In genomic region chr3:167734498-167735232, GRCh38 we compare ENCODE assay signal across 8 cellular contexts. TPM values are rescaled to one million over a fixed set of nuclear protein-coding genes. Genes with fewer than 3 reads are reported as not detected.
DNase-seq lines count a peak whose midpoint lies in the region; ATAC-seq, FAIRE-seq and TF ChIP-seq lines count a peak whose summit lies in the region.

Gene PDCD10, minus strand, starts transcription at chr3:167734892. Its CDS starts 14,735 bp downstream, at chr3:167720157.

- H3K9ac ChIP-seq in kidney (ENCODE audit: low read length in 2 of 2), result peak within 1 kb of the TSS; percentile 75 to 81

- FAIRE-seq in GM19239 (lab: Jason Lieb, UNC) (peak; percentile 99), kidney (lab: Jason Lieb, UNC) (peak; percentile 97)

- CTCF ChIA-PET in BJ (lab: Yijun Ruan, JAX), result no interaction called here

- H3K27ac ChIP-seq in kidney (ENCODE audit: low read depth in 2 of 2, low read length in 2 of 2), result peak within 1 kb of the TSS; percentile 82 to 92

- peaks cover 0 to 6% of the 10 kb centered on the region in 2 donors for H3K4me1 ChIP-seq in kidney (ENCODE audit: control insufficient read depth in 1 of 2, insufficient read depth in 1 of 2, low read depth in 1 of 2, low read length in 2 of 2)

- intact Hi-C loops in kidney (cut with DNase I), result no loop called here

- H3K27me3 ChIP-seq in BJ (ENCODE audit: control insufficient read depth, insufficient read depth, low read length), result no peaks in the 10 kb centered on the region

- peak; percentile 86 for ATAC-seq in HG03442 (IDR thresholded peaks at IDR 0.05; ENCODE audit: unreplicated experiment)

- H3K36me3 ChIP-seq in BJ (ENCODE audit: control insufficient read depth, insufficient read depth, low read length) (no peaks in the 10 kb centered on the region), kidney (ENCODE audit: control insufficient read depth in 1 of 2, insufficient read depth in 2 of 2, low read length in 2 of 2) (no peaks in the 10 kb centered on the region)

- TF ChIP-seq CTCF in BJ (IDR thresholded peaks at IDR 0.05; ENCODE audit: insufficient read depth, low read depth, low read length), result no peak; the same call in 1 of the 2 replicates
- no peak for TF ChIP-seq CTCF in choroid plexus epithelial cell (conservative IDR thresholded peaks at IDR 0.05; ENCODE audit: low read depth, low read length)
- TF ChIP-seq CTCF in kidney (IDR thresholded peaks at IDR 0.05; ENCODE audit: borderline replicate concordance, extremely low read depth, insufficient read depth), result no peak

- H3K4me3 ChIP-seq in BJ (ENCODE audit: low read depth, low read length) (peak within 1 kb of the TSS; percentile 96), choroid plexus epithelial cell (ENCODE audit: low read depth, low read length) (peak within 1 kb of the TSS; percentile 98), kidney (ENCODE audit: low read length in 2 of 2) (peak within 1 kb of the TSS; percentile 92 to 94)

- DNase-seq in BJ (ENCODE audit: low read depth) (peak; percentile 95), GM19239 (ENCODE audit: insufficient read length, low spot score) (peak; percentile 47), NCI-H510A treated with DMSO at 0.1 percent for 48 hours (lab: John Stamatoyannopoulos, UW) (peak; percentile 97), choroid plexus epithelial cell (ENCODE audit: low read depth) (peak; percentile 99), kidney (peak; percentile 99)
- peak; percentile 89 to 90 for DNase-seq in activated CD4-positive, alpha-beta T cell treated with anti-CD3 and anti-CD28 coated beads for 24 hours (ENCODE audit: low read depth in 2 of 2)
- DNase-seq in stimulated activated CD4-positive, alpha-beta T cell treated with anti-CD3 and anti-CD28 coated beads, Interleukin-15, amount 100 ng/mL, for 24 hours, result peak; percentile 96

- POLR2A ChIA-PET in BJ (lab: Charles Lee), result no interaction called here

- H3K9me3 ChIP-seq in kidney (ENCODE audit: control insufficient read depth in 1 of 2, low read length in 2 of 2), result no peaks in the 10 kb centered on the region

RNA-seq across cellular contexts. Expression of gene PDCD10, which starts in this region (rescaled TPM):
- 24.4 and 61.0 TPM in 2 replicates for polyA plus RNA-seq in BJ (2011; rRNA removed)
- polyA minus RNA-seq in BJ (2011; rRNA and poly(A)+ RNA removed), result 11.0 and 11.1 TPM in 2 replicates
- 55.1 TPM for total RNA-seq in kidney
- 50.0 TPM for polyA plus RNA-seq in kidney (ENCODE audit: insufficient read depth, low read depth, low replicate concordance)

Comparison
In these comparisons a context has a peak if more than half of its experiments do, and no peak if none do; other contexts are left out.
1. Peak in every context shown above with its lines: DNase-seq, ATAC-seq, H3K4me3 ChIP-seq and H3K27ac ChIP-seq.
2. DNase-seq: peak in every context shown above with its lines; median percentile 99 in choroid plexus epithelial cell; 99 in kidney; 97 in NCI-H510A treated with DMSO at 0.1 percent for 48 hours; 96 in stimulated activated CD4-positive, alpha-beta T cell treated with anti-CD3 and anti-CD28 coated beads, Interleukin-15, amount 100 ng/mL, for 24 hours; 95 in BJ; 90 in activated CD4-positive, alpha-beta T cell treated with anti-CD3 and anti-CD28 coated beads for 24 hours; 47 in GM19239.